10 cellular contexts compared by ENCODE assay signal in the genomic region with DNA sequence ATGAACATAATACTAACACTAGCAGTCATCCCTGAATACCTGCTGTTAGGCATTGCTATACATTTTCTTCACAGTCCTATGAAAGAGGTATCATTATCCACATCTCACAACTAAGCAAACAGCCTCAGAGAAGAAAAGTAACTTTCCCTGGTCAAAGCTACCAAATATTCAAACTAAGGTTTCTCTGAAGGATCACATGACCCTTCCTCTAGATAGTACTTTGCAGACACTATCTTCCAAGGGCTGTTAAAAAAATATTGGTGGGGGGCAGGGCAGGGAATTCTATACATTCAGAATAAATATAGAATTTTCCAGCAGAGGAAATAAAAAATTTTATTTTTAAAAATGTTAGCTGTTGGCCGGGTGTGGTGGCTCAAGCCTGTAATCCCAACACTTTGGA. TPM values are rescaled to one million over a fixed set of nuclear protein-coding genes. Genes with fewer than 3 reads are reported as not detected.
A peak's percentile ranks its signal among the peaks of the same experiment; 100 is the strongest.
DNase-seq lines count a peak whose midpoint lies in the region; ATAC-seq and TF ChIP-seq lines count a peak whose summit lies in the region.
"Had no signal": no experiment of that assay in that cellular context is flagged by ENCODE, and none has a peak within 500 bp of the region (broad histone marks: within the 10 kb centered on the region; RNA-seq: fewer than 3 reads in every experiment).

No MANE protein-coding gene starts in this region.

- H3K4me3 ChIP-seq in duodenal mucosa (ENCODE audit: low read depth in 1 of 2, low read length in 2 of 2) (peak overlapping the region; percentile 54 to 69), muscle layer of duodenum (ENCODE audit: low read depth in 1 of 2, low read length in 2 of 2) (peak overlapping the region; percentile 34 to 56), upper lobe of left lung (peak overlapping the region in 3 of 4 donors; percentile 31 to 44 (median 36))

- H3K9ac ChIP-seq in duodenal mucosa (ENCODE audit: low read depth in 1 of 2, low read length in 2 of 2): peak overlapping the region; percentile 4 to 63

- CTCF ChIA-PET in activated naive CD4-positive, alpha-beta T cell treated with anti-CD3 and anti-CD28 coated beads, Interleukin-2, amount 10 ng/mL, durations not matched to agents 7 days and 5 days (lab: Charles Lee): interaction anchor here (0.8 to 1.3 kb wide), 3 partner anchors 11 to 99 kb away, joined by 3 read pairs; a partner anchor contains a TSS

- no peaks in the 10 kb centered on the region for H3K27me3 Mint-ChIP-seq in activated naive CD4-positive, alpha-beta T cell treated with anti-CD3 and anti-CD28 coated beads, Interleukin-2, amount 10 ng/mL, durations not matched to agents 7 days and 5 days

- DNase-seq in activated naive CD4-positive, alpha-beta T cell treated with anti-CD3 and anti-CD28 coated beads, Interleukin-2, amount 10 ng/mL, durations not matched to agents 7 days and 5 days: no peak
- no peak for DNase-seq in activated naive CD4-positive, alpha-beta T cell treated with Interleukin-2 at 50 U/mL for 16 hours
- DNase-seq in upper lobe of left lung: no peak
- DNase-seq in D341Med (ENCODE audit: low spot score): no peak
- no peak for DNase-seq in DMS153 (lab: John Stamatoyannopoulos, UW)
- no peak for DNase-seq in stimulated activated CD4-positive, alpha-beta T cell treated with anti-CD3 and anti-CD28 coated beads, Interleukin-15, amount 100 ng/mL, for 24 hours
- DNase-seq: KBM-7; stimulated activated CD4-positive, alpha-beta T cell treated with anti-CD3 and anti-CD28 coated beads, Interleukin-1b, Interleukin-23, amount 100 ng/mL, for 48 hours had no signal

- peaks cover 29% of the 10 kb centered on the region for H3K4me1 Mint-ChIP-seq in activated naive CD4-positive, alpha-beta T cell treated with anti-CD3 and anti-CD28 coated beads, Interleukin-2, amount 10 ng/mL, durations not matched to agents 7 days and 5 days

- H3K27ac ChIP-seq in duodenal mucosa (ENCODE audit: low read depth, low read length) (peak overlapping the region; percentile 60), muscle layer of duodenum (ENCODE audit: low read length) (peak overlapping the region; percentile 84), upper lobe of left lung (peak overlapping the region; percentile 71 to 85 (median 80))

- TF ChIP-seq CTCF in upper lobe of left lung (IDR thresholded peaks at IDR 0.05): no peak

- no peaks in the 10 kb centered on the region for H3K9me3 ChIP-seq in duodenal mucosa (ENCODE audit: control insufficient read depth in 1 of 2, low read length in 2 of 2)
- no peaks in the 10 kb centered on the region for H3K9me3 ChIP-seq in muscle layer of duodenum (ENCODE audit: control insufficient read depth in 1 of 2, low read length in 2 of 2)
- H3K9me3 ChIP-seq in upper lobe of left lung: no peaks in the 10 kb centered on the region

- H3K9me3 Mint-ChIP-seq in activated naive CD4-positive, alpha-beta T cell treated with anti-CD3 and anti-CD28 coated beads, Interleukin-2, amount 10 ng/mL, durations not matched to agents 7 days and 5 days: no peaks in the 10 kb centered on the region

- peak overlapping the region; percentile 41 for H3K4me3 Mint-ChIP-seq in activated naive CD4-positive, alpha-beta T cell treated with anti-CD3 and anti-CD28 coated beads, Interleukin-2, amount 10 ng/mL, durations not matched to agents 7 days and 5 days

- H3K27ac Mint-ChIP-seq in activated naive CD4-positive, alpha-beta T cell treated with anti-CD3 and anti-CD28 coated beads, Interleukin-2, amount 10 ng/mL, durations not matched to agents 7 days and 5 days: peak overlapping the region; percentile 3

- WGBS in upper lobe of left lung, 2 donors: 75 to 79% methylated on average over 1 of the region's 1 CpG

- peaks cover 1 to 11% of the 10 kb centered on the region in 2 donors for H3K36me3 ChIP-seq in duodenal mucosa (ENCODE audit: control insufficient read depth in 1 of 2, insufficient read depth in 2 of 2, low read length in 2 of 2)
- H3K36me3 ChIP-seq in muscle layer of duodenum (ENCODE audit: control insufficient read depth in 1 of 2, insufficient read depth in 2 of 2, low read length in 2 of 2): peaks cover 0 to 8% of the 10 kb centered on the region in 2 donors
- H3K36me3 ChIP-seq in upper lobe of left lung: peaks cover 0 to 9% (median 3%) of the 10 kb centered on the region in 4 donors

- H3K4me1 ChIP-seq in duodenal mucosa (ENCODE audit: control insufficient read depth in 1 of 2, insufficient read depth in 2 of 2, low read length in 2 of 2) (peaks cover 23 to 27% of the 10 kb centered on the region in 2 donors), muscle layer of duodenum (ENCODE audit: control insufficient read depth in 1 of 2, insufficient read depth in 2 of 2, low read length in 2 of 2) (peaks cover 5 to 14% of the 10 kb centered on the region in 2 donors), upper lobe of left lung (peaks cover 21 to 36% (median 28%) of the 10 kb centered on the region in 4 donors)

- no peak for ATAC-seq in upper lobe of left lung (ENCODE audit: low FRiP score in 2 of 2)

- TF ChIP-seq POLR2A in upper lobe of left lung (IDR thresholded peaks at IDR 0.05): no peak

- peaks cover 11% of the 10 kb centered on the region for H3K36me3 Mint-ChIP-seq in activated naive CD4-positive, alpha-beta T cell treated with anti-CD3 and anti-CD28 coated beads, Interleukin-2, amount 10 ng/mL, durations not matched to agents 7 days and 5 days

- no peaks in the 10 kb centered on the region for H3K27me3 ChIP-seq in duodenal mucosa (ENCODE audit: control insufficient read depth in 1 of 2, insufficient read depth in 2 of 2, low read length in 2 of 2)
- no peaks in the 10 kb centered on the region for H3K27me3 ChIP-seq in muscle layer of duodenum (ENCODE audit: low read depth, low read length)
- no peaks in the 10 kb centered on the region for H3K27me3 ChIP-seq in upper lobe of left lung

- no peak for TF ChIP-seq EP300 in upper lobe of left lung (IDR thresholded peaks at IDR 0.05)

RNA-seq across cellular contexts. Expression of a gene that starts 3.1 kb away (rescaled TPM):
- total RNA-seq in upper lobe of left lung: 10 to 100 TPM in 4 of 6 donors, 1 to 10 TPM in 2; 3.8 to 25.1 (median 16.8) TPM

RNA-seq across cellular contexts. Expression of a gene that starts 49.6 kb away (rescaled TPM):
- total RNA-seq in upper lobe of left lung: 10 to 100 TPM; 20.5 to 48.2 (median 38.8) TPM
